22 cellular contexts compared by ENCODE assay signal in genomic region chr4:118756429-118756828, GRCh38.
A peak's percentile ranks its signal among the peaks of the same experiment; 100 is the strongest.
DNase-seq lines count a peak whose midpoint lies in the region; ATAC-seq and TF ChIP-seq lines count a peak whose summit lies in the region.
"Had no signal": no experiment of that assay in that cellular context is flagged by ENCODE, and none has a peak within 500 bp of the region (broad histone marks: within the 10 kb centered on the region; RNA-seq: fewer than 3 reads in every experiment).

No MANE protein-coding gene starts in this region.

- H3K9me3 ChIP-seq in H9 (ENCODE audit: control insufficient read depth, low read depth, low read length) (no peaks in the 10 kb centered on the region), ascending aorta (no peaks in the 10 kb centered on the region), thymus (ENCODE audit: control insufficient read depth) (no peaks in the 10 kb centered on the region)
- H3K9me3 ChIP-seq: left lung had no signal

- DNase-seq in H9 (no peak), ascending aorta (ENCODE audit: low spot score in 2 of 2) (no peak), osteocyte (ENCODE audit: extremely low spot score, unreplicated experiment) (no peak)
- no peak for DNase-seq in activated CD4-positive, alpha-beta T cell treated with anti-CD3 and anti-CD28 coated beads, Interleukin-2, amount 50 U/mL, for 48 hours
- DNase-seq in activated CD4-positive, alpha-beta T cell treated with anti-CD3 and anti-CD28 coated beads, Interleukin-2, amount 10 ng/mL, durations not matched to agents 7 days and 5 days: no peak
- DNase-seq: activated CD4-positive, alpha-beta T cell treated with anti-CD3 and anti-CD28 coated beads for 1 hour; activated naive CD4-positive, alpha-beta T cell treated with anti-CD3 and anti-CD28 coated beads, Interleukin-2, amount 10 ng/mL, durations not matched to agents 7 days and 5 days; activated T-cell treated with anti-CD3 and anti-CD28 coated beads, Interleukin-2, amount 50 U/mL, for 48 hours; caudate nucleus; CD8-positive, alpha-beta T cell; dermis blood vessel endothelial cell; immature natural killer cell; Kasumi-1; left lung; NCI-H187; NCI-H226; NCI-H774; stimulated activated CD4-positive, alpha-beta T cell treated with anti-CD3 and anti-CD28 coated beads, Interleukin-15, amount 100 ng/mL, for 24 hours; SW 1271 had no signal

- H3K79me2 ChIP-seq in H9 (ENCODE audit: insufficient read depth, low read length): no peaks in the 10 kb centered on the region; the same call in 1 of the 2 replicates

- H3K36me3 ChIP-seq in ascending aorta (peaks cover 4 to 17% of the 10 kb centered on the region in 2 donors), thymus (ENCODE audit: control insufficient read depth, insufficient read depth) (peaks cover 2% of the 10 kb centered on the region)

- H2BK120ac ChIP-seq in H9 (ENCODE audit: low read depth, low read length, poor library complexity, severe bottlenecking): no peak overlapping the region

- no peak overlapping the region for H3K4me2 ChIP-seq in H9 (ENCODE audit: insufficient read depth, insufficient read length, low read length)

- H2BK12ac ChIP-seq in H9 (ENCODE audit: insufficient read length, low read depth, low read length): no peak overlapping the region

- H3K23me2 ChIP-seq in H9 (ENCODE audit: insufficient read length, low read depth, low read length, poor library complexity, severe bottlenecking): no peaks in the 10 kb centered on the region

- no peak overlapping the region for H2BK20ac ChIP-seq in H9 (ENCODE audit: low read depth, low read length, poor library complexity, severe bottlenecking)

- no peaks in the 10 kb centered on the region for H3K9me3 Mint-ChIP-seq in H9
- H3K9me3 Mint-ChIP-seq in osteocyte (ENCODE audit: unreplicated experiment): no peaks in the 10 kb centered on the region
- no peaks in the 10 kb centered on the region for H3K9me3 Mint-ChIP-seq in activated CD4-positive, alpha-beta T cell treated with anti-CD3 and anti-CD28 coated beads, Interleukin-2, amount 10 ng/mL, durations not matched to agents 7 days and 5 days
- H3K9me3 Mint-ChIP-seq: activated naive CD4-positive, alpha-beta T cell treated with anti-CD3 and anti-CD28 coated beads, Interleukin-2, amount 10 ng/mL, durations not matched to agents 7 days and 5 days; CD8-positive, alpha-beta T cell; immature natural killer cell; neural crest cell had no signal

- H3K27ac Mint-ChIP-seq in H9: peak overlapping the region in 2 of 3 experiments; percentile 34 to 84; a peak in 3 of 7 replicates
- H3K27ac Mint-ChIP-seq in osteocyte (ENCODE audit: unreplicated experiment): peak overlapping the region; percentile 43
- no peak overlapping the region for H3K27ac Mint-ChIP-seq in activated CD4-positive, alpha-beta T cell treated with anti-CD3 and anti-CD28 coated beads, Interleukin-2, amount 10 ng/mL, durations not matched to agents 7 days and 5 days
- H3K27ac Mint-ChIP-seq: activated naive CD4-positive, alpha-beta T cell treated with anti-CD3 and anti-CD28 coated beads, Interleukin-2, amount 10 ng/mL, durations not matched to agents 7 days and 5 days; CD8-positive, alpha-beta T cell; immature natural killer cell had no signal

- H3K56ac ChIP-seq in H9 (ENCODE audit: insufficient read length, low read depth, low read length): no peak overlapping the region

- H3K4me1 ChIP-seq in H9 (ENCODE audit: insufficient read depth, low read length) (no peaks in the 10 kb centered on the region), ascending aorta (peaks cover 14 to 62% of the 10 kb centered on the region in 2 donors), thymus (ENCODE audit: control insufficient read depth, insufficient read depth, low read length) (no peaks in the 10 kb centered on the region)

- no peak overlapping the region for H3K23ac ChIP-seq in H9 (ENCODE audit: insufficient read length, low read depth, low read length)

- POLR2A ChIA-PET in activated CD4-positive, alpha-beta T cell treated with anti-CD3 and anti-CD28 coated beads, Interleukin-2, amount 10 ng/mL, durations not matched to agents 7 days and 5 days (lab: Charles Lee): no interaction called here

- CTCF ChIA-PET in activated CD4-positive, alpha-beta T cell treated with anti-CD3 and anti-CD28 coated beads, Interleukin-2, amount 10 ng/mL, durations not matched to agents 7 days and 5 days (lab: Charles Lee): no interaction called here

- intact Hi-C loops in ascending aorta (cut with DNase I): no loop called here

- no peak overlapping the region for H3K4me3 Mint-ChIP-seq in H9
- H3K4me3 Mint-ChIP-seq in osteocyte (ENCODE audit: unreplicated experiment): no peak overlapping the region
- H3K4me3 Mint-ChIP-seq in activated CD4-positive, alpha-beta T cell treated with anti-CD3 and anti-CD28 coated beads, Interleukin-2, amount 10 ng/mL, durations not matched to agents 7 days and 5 days: no peak overlapping the region
- H3K4me3 Mint-ChIP-seq: activated naive CD4-positive, alpha-beta T cell treated with anti-CD3 and anti-CD28 coated beads, Interleukin-2, amount 10 ng/mL, durations not matched to agents 7 days and 5 days; CD8-positive, alpha-beta T cell; immature natural killer cell; neural crest cell had no signal

- peaks cover 13 to 15% of the 10 kb centered on the region in 2 experiments for H3K4me1 Mint-ChIP-seq in H9
- H3K4me1 Mint-ChIP-seq in osteocyte (ENCODE audit: unreplicated experiment): peaks cover 65% of the 10 kb centered on the region
- H3K4me1 Mint-ChIP-seq in activated CD4-positive, alpha-beta T cell treated with anti-CD3 and anti-CD28 coated beads, Interleukin-2, amount 10 ng/mL, durations not matched to agents 7 days and 5 days: no peaks in the 10 kb centered on the region
- H3K4me1 Mint-ChIP-seq: activated naive CD4-positive, alpha-beta T cell treated with anti-CD3 and anti-CD28 coated beads, Interleukin-2, amount 10 ng/mL, durations not matched to agents 7 days and 5 days; immature natural killer cell; neural crest cell had no signal

- no peaks in the 10 kb centered on the region for H3K79me1 ChIP-seq in H9 (ENCODE audit: insufficient read depth, low read depth, low read length, poor library complexity, severe bottlenecking)

- H3K27me3 Mint-ChIP-seq in H9 (ENCODE audit: low read depth): no peaks in the 10 kb centered on the region
- no peaks in the 10 kb centered on the region for H3K27me3 Mint-ChIP-seq in osteocyte (ENCODE audit: unreplicated experiment)
- no peaks in the 10 kb centered on the region for H3K27me3 Mint-ChIP-seq in activated CD4-positive, alpha-beta T cell treated with anti-CD3 and anti-CD28 coated beads, Interleukin-2, amount 10 ng/mL, durations not matched to agents 7 days and 5 days
- H3K27me3 Mint-ChIP-seq: activated naive CD4-positive, alpha-beta T cell treated with anti-CD3 and anti-CD28 coated beads, Interleukin-2, amount 10 ng/mL, durations not matched to agents 7 days and 5 days had no signal

- no peak overlapping the region for H4K5ac ChIP-seq in H9 (ENCODE audit: insufficient read length, low read depth, low read length)

- H3K4ac ChIP-seq in H9 (ENCODE audit: low read depth, low read length): no peak overlapping the region

- no peak overlapping the region for H3K14ac ChIP-seq in H9 (ENCODE audit: insufficient read depth, low read length)

- no peak overlapping the region for H3K18ac ChIP-seq in H9 (ENCODE audit: insufficient read length, low read depth, low read length)

- no peak overlapping the region for H2BK15ac ChIP-seq in H9 (ENCODE audit: low read depth, low read length)

- no peaks in the 10 kb centered on the region for H4K20me1 ChIP-seq in H9 (ENCODE audit: control insufficient read depth, insufficient read depth, insufficient read length)

- ATAC-seq in GM21723 (IDR thresholded peaks at IDR 0.05; ENCODE audit: unreplicated experiment): no peak
- ATAC-seq: CD8-positive, alpha-beta T cell; left lung had no signal

- WGBS in H9 (ENCODE audit: extremely low coverage, insufficient read length, low lambda C conversion rate): no CpG with 5 or more reads among the region's 3 CpGs
- 95% methylated on average over 3 of the region's 3 CpGs for WGBS in thymus

- no peak overlapping the region for H3K9ac ChIP-seq in H9 (ENCODE audit: extremely low read depth, insufficient read length, low read length)

- no peak overlapping the region for H3K4me3 ChIP-seq in ascending aorta
- H3K4me3 ChIP-seq in thymus (ENCODE audit: low read length): no peak overlapping the region
- H3K4me3 ChIP-seq: left lung had no signal

- H2BK5ac ChIP-seq in H9 (ENCODE audit: insufficient read length, low read length): no peak overlapping the region

- no peak overlapping the region for H3T11ph ChIP-seq in H9 (ENCODE audit: low read length)

- no peak overlapping the region for H2AK5ac ChIP-seq in H9 (ENCODE audit: insufficient read length, low read length)

- TF ChIP-seq CTCF in H9 (conservative IDR thresholded peaks at IDR 0.05) (no peak), ascending aorta (IDR thresholded peaks at IDR 0.05) (no peak), osteocyte (IDR thresholded peaks at IDR 0.05) (no peak)

- H3K27ac ChIP-seq in H9 (ENCODE audit: insufficient read length, low read depth, low read length) (no peak overlapping the region), ascending aorta (peak overlapping the region; percentile 76 to 87), thymus (ENCODE audit: low read depth) (peak overlapping the region; percentile 48)

- H2AFZ ChIP-seq in H9 (ENCODE audit: low read length): no peak overlapping the region

- H3K36me3 Mint-ChIP-seq in H9 (ENCODE audit: insufficient read depth in 1 of 3, low read depth in 3 of 3) (peaks cover 8 to 20% (median 12%) of the 10 kb centered on the region in 3 experiments; a peak in 6 of 7 replicates), osteocyte (ENCODE audit: unreplicated experiment) (peaks cover 68% of the 10 kb centered on the region)
- peaks cover 22% of the 10 kb centered on the region for H3K36me3 Mint-ChIP-seq in activated CD4-positive, alpha-beta T cell treated with anti-CD3 and anti-CD28 coated beads, Interleukin-2, amount 10 ng/mL, durations not matched to agents 7 days and 5 days (ENCODE audit: low read depth)

- no peak overlapping the region for H4K91ac ChIP-seq in H9 (ENCODE audit: insufficient read length, low read depth, low read length)

- H3K27me3 ChIP-seq in H9 (ENCODE audit: insufficient read depth, low read length) (no peaks in the 10 kb centered on the region), ascending aorta (no peaks in the 10 kb centered on the region), thymus (ENCODE audit: control insufficient read depth, insufficient read depth) (no peaks in the 10 kb centered on the region)
- H3K27me3 ChIP-seq: left lung had no signal

- H4K8ac ChIP-seq in H9 (replicated peaks; ENCODE audit: insufficient read length, low read depth, low read length): no peak overlapping the region
